ENCODE assay signal across 8 cellular contexts in genomic region chr11:76152086-76152658, GRCh38. TPM values are rescaled to one million over a fixed set of nuclear protein-coding genes. Genes with fewer than 3 reads are reported as not detected.
DNase-seq lines count a peak whose midpoint lies in the region; ATAC-seq and TF ChIP-seq lines count a peak whose summit lies in the region.

No MANE protein-coding gene starts in this region.

- no peaks in the 10 kb centered on the region for H3K9me3 ChIP-seq in osteoblast (ENCODE audit: low read depth, low read length)
- no peaks in the 10 kb centered on the region for H3K9me3 ChIP-seq in testis

- peak overlapping the region; percentile 92 for H2AFZ ChIP-seq in osteoblast (ENCODE audit: low read length)

- H3K27me3 ChIP-seq in osteoblast (ENCODE audit: insufficient read depth, low read length) (peaks cover 3% of the 10 kb centered on the region), testis (no peaks in the 10 kb centered on the region)

- H4K20me1 ChIP-seq in osteoblast (ENCODE audit: insufficient read depth, low read length): no peaks in the 10 kb centered on the region

- H3K36me3 ChIP-seq in osteoblast (ENCODE audit: insufficient read depth, low read length) (no peaks in the 10 kb centered on the region), testis (ENCODE audit: low read depth, missing control alignments) (no peaks in the 10 kb centered on the region)

- H3K27ac ChIP-seq in osteoblast (ENCODE audit: low read depth, low read length) (no peak overlapping the region), testis (no peak overlapping the region)

- peak; percentile 50 for ATAC-seq in HG03103 (IDR thresholded peaks at IDR 0.05; ENCODE audit: low read depth, unreplicated experiment)

- H3K79me2 ChIP-seq in osteoblast (ENCODE audit: insufficient read depth, low read length): no peaks in the 10 kb centered on the region

- WGBS in testis, 2 donors: 9 to 11% methylated on average over 22 to 29 of the region's 29 CpGs

- H3K4me1 ChIP-seq in osteoblast (ENCODE audit: insufficient read depth, low read length) (peaks cover 3% of the 10 kb centered on the region), testis (peaks cover 11% of the 10 kb centered on the region)

- no peak for TF ChIP-seq POLR2A in testis (IDR thresholded peaks at IDR 0.05)

- H3K4me2 ChIP-seq in osteoblast (ENCODE audit: insufficient read depth, low read length): peak overlapping the region; percentile 90

- peak; percentile 24 to 46 for DNase-seq in NCI-H2081 (lab: John Stamatoyannopoulos, UW)
- DNase-seq in NCI-H2081 treated with DMSO at 0.1 percent for 48 hours (lab: John Stamatoyannopoulos, UW): no peak
- peak; percentile 76 for DNase-seq in RKO (ENCODE audit: low spot score)
- DNase-seq in activated gamma-delta T cell treated with Interleukin-2 at 50 U/mL for 16 hours: peak; percentile 79
- peak; percentile 36 for DNase-seq in glomerular endothelial cell (ENCODE audit: extremely low read depth, low read depth, low spot score)
- peak; percentile 97 for DNase-seq in osteoblast (ENCODE audit: insufficient read length, low spot score, missing footprints)
- DNase-seq in testis: peak; percentile 93

- H3K4me3 ChIP-seq in osteoblast (ENCODE audit: insufficient read depth, low read length): peak overlapping the region; percentile 71
- H3K4me3 ChIP-seq in testis: peak overlapping the region; percentile 40 to 58

- intact Hi-C loops in testis (cut with DNase I; ENCODE audit: low total_unique reads): loop anchor here (10.0 kb wide), 1 partner anchor 257 kb away; no protein-coding TSS in a partner anchor

- peak; percentile 99 for TF ChIP-seq CTCF in osteoblast (IDR thresholded peaks at IDR 0.05; ENCODE audit: extremely low read depth, low read depth, low read length)
- peak; percentile 90 to 93 (median 92) for TF ChIP-seq CTCF in testis (IDR thresholded peaks at IDR 0.05)

RNA-seq across cellular contexts. Expression of gene WNT11, which starts 54.1 kb away (rescaled TPM):
- total RNA-seq in glomerular endothelial cell: not detected in 2 replicates
- total RNA-seq in osteoblast: under 0.01 and 0.36 TPM in 2 replicates
- 1 to 10 TPM; 2.8 to 4.3 TPM for total RNA-seq in testis
- 2.7 TPM for polyA plus RNA-seq in testis (ENCODE audit: insufficient read depth, low read depth, low replicate concordance)
